In the genomic region with DNA sequence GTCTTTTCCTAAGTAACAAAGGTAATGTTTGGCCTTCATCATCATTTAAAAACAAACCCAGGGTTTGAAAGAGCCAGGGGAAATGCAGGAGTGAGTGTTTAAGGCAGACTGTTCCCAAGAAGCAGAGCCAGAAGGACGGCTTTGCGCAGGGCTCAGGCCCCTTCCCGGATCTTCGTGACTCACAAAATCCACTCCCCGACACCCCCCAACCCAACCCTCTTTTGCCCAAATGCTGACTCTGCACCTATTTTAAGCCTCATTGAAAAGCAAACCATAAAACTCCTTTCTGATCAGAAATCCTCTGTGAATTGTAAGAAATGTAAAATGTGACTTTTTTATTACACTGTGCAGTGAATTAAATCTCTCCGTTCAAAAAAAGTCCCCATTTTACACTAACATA, we compare ENCODE assay signal across 1 cellular context.
TF ChIP-seq lines count a peak whose summit lies in the region.

No MANE protein-coding gene starts in this region.

TF ChIP-seq in WTC11, 78 proteins besides CTCF, POLR2A, EP300 and RAD21 (continued from another document):
- TF ChIP-seq, protein P1, sequence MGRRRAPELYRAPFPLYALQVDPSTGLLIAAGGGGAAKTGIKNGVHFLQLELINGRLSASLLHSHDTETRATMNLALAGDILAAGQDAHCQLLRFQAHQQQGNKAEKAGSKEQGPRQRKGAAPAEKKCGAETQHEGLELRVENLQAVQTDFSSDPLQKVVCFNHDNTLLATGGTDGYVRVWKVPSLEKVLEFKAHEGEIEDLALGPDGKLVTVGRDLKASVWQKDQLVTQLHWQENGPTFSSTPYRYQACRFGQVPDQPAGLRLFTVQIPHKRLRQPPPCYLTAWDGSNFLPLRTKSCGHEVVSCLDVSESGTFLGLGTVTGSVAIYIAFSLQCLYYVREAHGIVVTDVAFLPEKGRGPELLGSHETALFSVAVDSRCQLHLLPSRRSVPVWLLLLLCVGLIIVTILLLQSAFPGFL (CRISPR knock-in tag; IDR thresholded peaks at IDR 0.05; ENCODE audit: borderline replicate concordance): no peak
- TF ChIP-seq SMAD4 (CRISPR knock-in tag; IDR thresholded peaks at IDR 0.05) (no peak), FOXP1 (CRISPR knock-in tag; IDR thresholded peaks at IDR 0.05; ENCODE audit: borderline replicate concordance) (no peak), CREB1 (CRISPR knock-in tag; IDR thresholded peaks at IDR 0.05) (no peak), MXD4 (CRISPR knock-in tag; IDR thresholded peaks at IDR 0.05; ENCODE audit: borderline replicate concordance) (no peak), RORB (CRISPR knock-in tag; IDR thresholded peaks at IDR 0.05) (no peak), SOX15 (CRISPR knock-in tag; IDR thresholded peaks at IDR 0.05) (no peak)
- TF ChIP-seq, protein P2, sequence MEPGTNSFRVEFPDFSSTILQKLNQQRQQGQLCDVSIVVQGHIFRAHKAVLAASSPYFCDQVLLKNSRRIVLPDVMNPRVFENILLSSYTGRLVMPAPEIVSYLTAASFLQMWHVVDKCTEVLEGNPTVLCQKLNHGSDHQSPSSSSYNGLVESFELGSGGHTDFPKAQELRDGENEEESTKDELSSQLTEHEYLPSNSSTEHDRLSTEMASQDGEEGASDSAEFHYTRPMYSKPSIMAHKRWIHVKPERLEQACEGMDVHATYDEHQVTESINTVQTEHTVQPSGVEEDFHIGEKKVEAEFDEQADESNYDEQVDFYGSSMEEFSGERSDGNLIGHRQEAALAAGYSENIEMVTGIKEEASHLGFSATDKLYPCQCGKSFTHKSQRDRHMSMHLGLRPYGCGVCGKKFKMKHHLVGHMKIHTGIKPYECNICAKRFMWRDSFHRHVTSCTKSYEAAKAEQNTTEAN (CRISPR knock-in tag; IDR thresholded peaks at IDR 0.05): no peak
- TF ChIP-seq, protein P3, sequence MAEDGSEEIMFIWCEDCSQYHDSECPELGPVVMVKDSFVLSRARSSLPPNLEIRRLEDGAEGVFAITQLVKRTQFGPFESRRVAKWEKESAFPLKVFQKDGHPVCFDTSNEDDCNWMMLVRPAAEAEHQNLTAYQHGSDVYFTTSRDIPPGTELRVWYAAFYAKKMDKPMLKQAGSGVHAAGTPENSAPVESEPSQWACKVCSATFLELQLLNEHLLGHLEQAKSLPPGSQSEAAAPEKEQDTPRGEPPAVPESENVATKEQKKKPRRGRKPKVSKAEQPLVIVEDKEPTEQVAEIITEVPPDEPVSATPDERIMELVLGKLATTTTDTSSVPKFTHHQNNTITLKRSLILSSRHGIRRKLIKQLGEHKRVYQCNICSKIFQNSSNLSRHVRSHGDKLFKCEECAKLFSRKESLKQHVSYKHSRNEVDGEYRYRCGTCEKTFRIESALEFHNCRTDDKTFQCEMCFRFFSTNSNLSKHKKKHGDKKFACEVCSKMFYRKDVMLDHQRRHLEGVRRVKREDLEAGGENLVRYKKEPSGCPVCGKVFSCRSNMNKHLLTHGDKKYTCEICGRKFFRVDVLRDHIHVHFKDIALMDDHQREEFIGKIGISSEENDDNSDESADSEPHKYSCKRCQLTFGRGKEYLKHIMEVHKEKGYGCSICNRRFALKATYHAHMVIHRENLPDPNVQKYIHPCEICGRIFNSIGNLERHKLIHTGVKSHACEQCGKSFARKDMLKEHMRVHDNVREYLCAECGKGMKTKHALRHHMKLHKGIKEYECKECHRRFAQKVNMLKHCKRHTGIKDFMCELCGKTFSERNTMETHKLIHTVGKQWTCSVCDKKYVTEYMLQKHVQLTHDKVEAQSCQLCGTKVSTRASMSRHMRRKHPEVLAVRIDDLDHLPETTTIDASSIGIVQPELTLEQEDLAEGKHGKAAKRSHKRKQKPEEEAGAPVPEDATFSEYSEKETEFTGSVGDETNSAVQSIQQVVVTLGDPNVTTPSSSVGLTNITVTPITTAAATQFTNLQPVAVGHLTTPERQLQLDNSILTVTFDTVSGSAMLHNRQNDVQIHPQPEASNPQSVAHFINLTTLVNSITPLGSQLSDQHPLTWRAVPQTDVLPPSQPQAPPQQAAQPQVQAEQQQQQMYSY (CRISPR knock-in tag; IDR thresholded peaks at IDR 0.05): no peak
- TF ChIP-seq, protein P4, sequence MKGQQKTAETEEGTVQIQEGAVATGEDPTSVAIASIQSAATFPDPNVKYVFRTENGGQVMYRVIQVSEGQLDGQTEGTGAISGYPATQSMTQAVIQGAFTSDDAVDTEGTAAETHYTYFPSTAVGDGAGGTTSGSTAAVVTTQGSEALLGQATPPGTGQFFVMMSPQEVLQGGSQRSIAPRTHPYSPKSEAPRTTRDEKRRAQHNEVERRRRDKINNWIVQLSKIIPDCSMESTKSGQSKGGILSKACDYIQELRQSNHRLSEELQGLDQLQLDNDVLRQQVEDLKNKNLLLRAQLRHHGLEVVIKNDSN (CRISPR knock-in tag; IDR thresholded peaks at IDR 0.05): no peak
